1 cellular context compared by ENCODE assay signal in the genomic region with DNA sequence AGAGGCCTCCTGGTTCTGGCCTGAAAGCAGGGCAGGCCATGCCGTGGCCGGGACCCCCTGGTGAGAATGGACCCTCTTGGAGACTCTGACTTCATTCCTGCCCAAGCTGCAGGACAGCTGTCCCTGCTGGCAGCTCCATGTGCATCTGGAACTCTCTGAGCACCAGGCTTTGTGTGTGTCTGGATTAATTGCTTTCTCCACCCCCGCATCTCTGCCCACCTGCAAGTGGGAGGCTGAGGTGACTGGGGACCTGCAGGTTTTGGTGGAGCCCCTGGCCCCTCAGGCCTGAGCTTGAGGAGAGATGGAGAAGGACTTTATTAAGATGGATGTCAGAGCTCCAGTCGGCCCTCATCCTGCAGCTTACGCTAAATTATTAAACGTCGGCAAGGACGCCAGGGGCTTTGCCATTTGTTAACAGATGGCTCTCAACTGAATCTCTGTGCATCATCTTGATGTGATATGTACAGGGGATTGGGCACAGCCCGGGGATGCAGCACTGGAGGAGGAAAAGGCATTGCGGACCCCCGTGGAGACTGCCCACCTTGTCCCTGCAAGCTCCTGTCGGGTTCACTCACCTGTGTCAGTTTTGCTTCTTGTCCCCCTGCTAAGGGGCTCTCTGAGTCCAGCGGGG.
TF ChIP-seq lines count a peak whose summit lies in the region.

No MANE protein-coding gene starts in this region.

TF ChIP-seq in SK-N-SH treated with all-trans-retinoic acid at 6 μM for 48 hours, 23 proteins besides CTCF, POLR2A, EP300 and RAD21 (continued from another document):
- TF ChIP-seq, protein P1, sequence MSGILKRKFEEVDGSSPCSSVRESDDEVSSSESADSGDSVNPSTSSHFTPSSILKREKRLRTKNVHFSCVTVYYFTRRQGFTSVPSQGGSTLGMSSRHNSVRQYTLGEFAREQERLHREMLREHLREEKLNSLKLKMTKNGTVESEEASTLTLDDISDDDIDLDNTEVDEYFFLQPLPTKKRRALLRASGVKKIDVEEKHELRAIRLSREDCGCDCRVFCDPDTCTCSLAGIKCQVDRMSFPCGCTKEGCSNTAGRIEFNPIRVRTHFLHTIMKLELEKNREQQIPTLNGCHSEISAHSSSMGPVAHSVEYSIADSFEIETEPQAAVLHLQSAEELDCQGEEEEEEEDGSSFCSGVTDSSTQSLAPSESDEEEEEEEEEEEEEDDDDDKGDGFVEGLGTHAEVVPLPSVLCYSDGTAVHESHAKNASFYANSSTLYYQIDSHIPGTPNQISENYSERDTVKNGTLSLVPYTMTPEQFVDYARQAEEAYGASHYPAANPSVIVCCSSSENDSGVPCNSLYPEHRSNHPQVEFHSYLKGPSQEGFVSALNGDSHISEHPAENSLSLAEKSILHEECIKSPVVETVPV (CRISPR knock-in tag; IDR thresholded peaks at IDR 0.05) = no peak
- TF ChIP-seq SNAI2 (CRISPR knock-in tag; IDR thresholded peaks at IDR 0.05) (no peak), ARNTL (CRISPR knock-in tag; IDR thresholded peaks at IDR 0.05; ENCODE audit: borderline replicate concordance, low read depth) (no peak), ZFP3 (CRISPR knock-in tag; IDR thresholded peaks at IDR 0.05) (no peak), CSDC2 (CRISPR knock-in tag; IDR thresholded peaks at IDR 0.05) (no peak), GLIS3 (CRISPR knock-in tag; IDR thresholded peaks at IDR 0.05) (no peak), OSR1 (CRISPR knock-in tag; IDR thresholded peaks at IDR 0.05) (no peak), TCF4 (CRISPR knock-in tag; IDR thresholded peaks at IDR 0.05; ENCODE audit: borderline replicate concordance) (no peak), ZC3H10 (CRISPR knock-in tag; IDR thresholded peaks at IDR 0.05) (no peak), ZNF70 (CRISPR knock-in tag; IDR thresholded peaks at IDR 0.05) (no peak), ZNF565 (CRISPR knock-in tag; conservative IDR thresholded peaks at IDR 0.05; ENCODE audit: low read depth) (no peak)
- TF ChIP-seq, protein P2, sequence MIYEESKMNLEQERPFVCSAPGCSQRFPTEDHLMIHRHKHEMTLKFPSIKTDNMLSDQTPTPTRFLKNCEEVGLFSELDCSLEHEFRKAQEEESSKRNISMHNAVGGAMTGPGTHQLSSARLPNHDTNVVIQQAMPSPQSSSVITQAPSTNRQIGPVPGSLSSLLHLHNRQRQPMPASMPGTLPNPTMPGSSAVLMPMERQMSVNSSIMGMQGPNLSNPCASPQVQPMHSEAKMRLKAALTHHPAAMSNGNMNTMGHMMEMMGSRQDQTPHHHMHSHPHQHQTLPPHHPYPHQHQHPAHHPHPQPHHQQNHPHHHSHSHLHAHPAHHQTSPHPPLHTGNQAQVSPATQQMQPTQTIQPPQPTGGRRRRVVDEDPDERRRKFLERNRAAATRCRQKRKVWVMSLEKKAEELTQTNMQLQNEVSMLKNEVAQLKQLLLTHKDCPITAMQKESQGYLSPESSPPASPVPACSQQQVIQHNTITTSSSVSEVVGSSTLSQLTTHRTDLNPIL (CRISPR knock-in tag; IDR thresholded peaks at IDR 0.05; ENCODE audit: low read depth) = no peak
- TF ChIP-seq, protein P3, sequence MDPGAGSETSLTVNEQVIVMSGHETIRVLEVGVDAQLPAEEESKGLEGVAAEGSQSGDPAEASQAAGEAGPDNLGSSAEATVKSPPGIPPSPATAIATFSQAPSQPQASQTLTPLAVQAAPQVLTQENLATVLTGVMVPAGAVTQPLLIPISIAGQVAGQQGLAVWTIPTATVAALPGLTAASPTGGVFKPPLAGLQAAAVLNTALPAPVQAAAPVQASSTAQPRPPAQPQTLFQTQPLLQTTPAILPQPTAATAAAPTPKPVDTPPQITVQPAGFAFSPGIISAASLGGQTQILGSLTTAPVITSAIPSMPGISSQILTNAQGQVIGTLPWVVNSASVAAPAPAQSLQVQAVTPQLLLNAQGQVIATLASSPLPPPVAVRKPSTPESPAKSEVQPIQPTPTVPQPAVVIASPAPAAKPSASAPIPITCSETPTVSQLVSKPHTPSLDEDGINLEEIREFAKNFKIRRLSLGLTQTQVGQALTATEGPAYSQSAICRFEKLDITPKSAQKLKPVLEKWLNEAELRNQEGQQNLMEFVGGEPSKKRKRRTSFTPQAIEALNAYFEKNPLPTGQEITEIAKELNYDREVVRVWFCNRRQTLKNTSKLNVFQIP (CRISPR knock-in tag; IDR thresholded peaks at IDR 0.05; ENCODE audit: borderline replicate concordance, low read depth) = no peak
TF ChIP-seq in SK-N-SH treated with all-trans-retinoic acid at 6 μM for 48 hours: peak in this region for 0.
